8 cellular contexts compared by ENCODE assay signal in genomic region chr18:1585881-1586488, GRCh38.
DNase-seq lines count a peak whose midpoint lies in the region; ATAC-seq and TF ChIP-seq lines count a peak whose summit lies in the region.

No MANE protein-coding gene starts in this region.

- no peak overlapping the region for H3K4me3 ChIP-seq in Peyer's patch
- no peak overlapping the region for H3K4me3 ChIP-seq in esophagus muscularis mucosa
- no peak overlapping the region for H3K4me3 ChIP-seq in parathyroid adenoma (ENCODE audit: low read depth, low read length)

- H3K27me3 ChIP-seq in Peyer's patch: no peaks in the 10 kb centered on the region
- H3K27me3 ChIP-seq in esophagus muscularis mucosa: peaks cover 0 to 6% (median 0%) of the 10 kb centered on the region in 4 donors
- no peaks in the 10 kb centered on the region for H3K27me3 ChIP-seq in parathyroid adenoma (ENCODE audit: control insufficient read depth, insufficient read depth, low read length)

- peak in 5 of 6 experiments; percentile 3 to 41 (median 37) for TF ChIP-seq CTCF in Peyer's patch (IDR thresholded peaks at IDR 0.05)
- peak; percentile 20 to 40 (median 22) for TF ChIP-seq CTCF in esophagus muscularis mucosa (IDR thresholded peaks at IDR 0.05)
- TF ChIP-seq CTCF in parathyroid adenoma (IDR thresholded peaks at IDR 0.05): peak; percentile 13

- H3K9me3 ChIP-seq in Peyer's patch (no peaks in the 10 kb centered on the region), esophagus muscularis mucosa (no peaks in the 10 kb centered on the region), parathyroid adenoma (ENCODE audit: control insufficient read depth, low read length) (no peaks in the 10 kb centered on the region)

- H3K79me2 ChIP-seq in parathyroid adenoma: no peaks in the 10 kb centered on the region

- no peak overlapping the region for H3K9ac ChIP-seq in parathyroid adenoma

- no peak overlapping the region for H3K27ac ChIP-seq in Peyer's patch
- no peak overlapping the region for H3K27ac ChIP-seq in esophagus muscularis mucosa (replicated peaks in 1 of 4)
- no peak overlapping the region for H3K27ac ChIP-seq in parathyroid adenoma

- TF ChIP-seq POLR2A in Peyer's patch (IDR thresholded peaks at IDR 0.05) (no peak), esophagus muscularis mucosa (IDR thresholded peaks at IDR 0.05; ENCODE audit: low read depth) (no peak)

- H3K4me2 ChIP-seq in parathyroid adenoma (ENCODE audit: low read length): no peak overlapping the region

- TF ChIP-seq EP300 in esophagus muscularis mucosa (IDR thresholded peaks at IDR 0.05): no peak

- no peak overlapping the region for H2AFZ ChIP-seq in parathyroid adenoma

- WGBS in esophagus muscularis mucosa: 1% methylated on average over 7 of the region's 7 CpGs

- no peaks in the 10 kb centered on the region for H3K4me1 ChIP-seq in Peyer's patch
- H3K4me1 ChIP-seq in esophagus muscularis mucosa: no peaks in the 10 kb centered on the region
- H3K4me1 ChIP-seq in parathyroid adenoma: no peaks in the 10 kb centered on the region

- H3K36me3 ChIP-seq in Peyer's patch (no peaks in the 10 kb centered on the region), esophagus muscularis mucosa (no peaks in the 10 kb centered on the region), parathyroid adenoma (ENCODE audit: control insufficient read depth, insufficient read depth, low read length) (no peaks in the 10 kb centered on the region)

- peak; percentile 90 for ATAC-seq in GM18867 (IDR thresholded peaks at IDR 0.05; ENCODE audit: unreplicated experiment)
- ATAC-seq in HG03280 (IDR thresholded peaks at IDR 0.05; ENCODE audit: unreplicated experiment): no peak
- no peak for ATAC-seq in HG03439 (IDR thresholded peaks at IDR 0.05; ENCODE audit: unreplicated experiment)

- intact Hi-C loops in esophagus muscularis mucosa (cut with DNase I): loop anchor here (10.0 kb wide), 1 partner anchor 959 kb away; no protein-coding TSS in a partner anchor

- DNase-seq in AG20443 (ENCODE audit: low spot score) (peak; percentile 26), HuH-7 (ENCODE audit: low spot score) (peak; percentile 5), Peyer's patch (no peak), esophagus muscularis mucosa (ENCODE audit: extremely low spot score) (no peak)

Comparison
In these comparisons a context has a peak if more than half of its experiments do, and no peak if none do; other contexts are left out.
1. DNase-seq: peak in AG20443 (single experiment) and HuH-7 (single experiment); none in Peyer's patch (0 of 3) and esophagus muscularis mucosa (single experiment).
2. Peak in every context shown above with its lines, with median percentiles within 50 percentile points of each other: CTCF ChIP-seq.